22 cellular contexts compared by ENCODE assay signal in the genomic region with DNA sequence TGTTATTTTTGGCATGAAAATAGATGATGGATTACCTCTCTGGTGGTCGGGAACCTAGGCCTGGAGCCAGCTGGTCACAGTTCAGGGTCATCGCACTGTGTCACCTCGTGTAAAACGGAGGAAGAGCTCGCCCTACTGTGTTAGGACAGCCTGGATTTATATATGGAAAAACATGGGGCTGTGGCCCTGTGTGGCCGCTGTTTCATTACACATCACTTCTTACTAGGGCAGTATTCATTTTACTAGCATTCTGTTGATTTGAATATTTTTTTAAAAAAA.
"Had no signal": no experiment of that assay in that cellular context is flagged by ENCODE, and none has a peak within 500 bp of the region (broad histone marks: within the 10 kb centered on the region; RNA-seq: fewer than 3 reads in every experiment).

No MANE protein-coding gene starts in this region.

- H3K27me3 ChIP-seq: brain microvascular endothelial cell, ovary, testis, vagina had no signal

- H3K9me3 Mint-ChIP-seq: activated B cell treated with CpG ODN at 0.5 μM for 24 hours; activated naive CD4-positive, alpha-beta T cell treated with anti-CD3 and anti-CD28 coated beads, Interleukin-2, amount 10 ng/mL, durations not matched to agents 7 days and 5 days; activated T-cell treated with anti-CD3 and anti-CD28 coated beads, Interleukin-2, amount 50 U/mL, for 4 hours; effector memory CD8-positive, alpha-beta T cell; stimulated activated memory B cell treated with anti-CD40 and anti-IgM and Interleukin-4, amounts not matched to agents 10 μg/mL and 1 μg/mL and 100 μg/mL, for 72 hours had no signal

- H3K27me3 Mint-ChIP-seq: activated CD4-positive, alpha-beta T cell treated with anti-CD3 and anti-CD28 coated beads for 36 hours had no signal

- ATAC-seq: activated CD4-positive, alpha-beta T cell treated with anti-CD3 and anti-CD28 coated beads for 36 hours; activated T-cell treated with anti-CD3 and anti-CD28 coated beads, Interleukin-2, amount 50 U/mL, for 4 hours; effector memory CD8-positive, alpha-beta T cell; esophagus mucosa; stimulated activated memory B cell treated with anti-CD40 and anti-IgM and Interleukin-4, amounts not matched to agents 10 μg/mL and 1 μg/mL and 100 μg/mL, for 72 hours; T-helper 17 cell had no signal

- DNase-seq: activated B cell treated with CpG ODN at 0.5 μM for 24 hours; activated CD4-positive, alpha-beta T cell treated with anti-CD3 and anti-CD28 coated beads for 36 hours; activated CD4-positive, alpha-beta T cell treated with anti-CD3 and anti-CD28 coated beads, Interleukin-2, amount 50 U/mL, for 4 hours; activated CD8-positive, alpha-beta memory T cell treated with anti-CD3 and anti-CD28 coated beads, Interleukin-2, amount 50 U/mL, for 48 hours; activated naive CD4-positive, alpha-beta T cell treated with anti-CD3 and anti-CD28 coated beads, Interleukin-2, amount 10 ng/mL, durations not matched to agents 7 days and 5 days; activated T-cell treated with anti-CD3 and anti-CD28 coated beads, Interleukin-2, amount 50 U/mL, for 4 hours; brain microvascular endothelial cell; central memory CD4-positive, alpha-beta T cell; effector memory CD8-positive, alpha-beta T cell; foreskin melanocyte; mammary epithelial cell; stimulated activated CD4-positive, alpha-beta T cell treated with anti-CD3 and anti-CD28 coated beads, Interleukin-1b, Interleukin-23, amount 100 ng/mL, for 48 hours; SW 1271; testis; trophoblast cell had no signal

- H3K4me3 Mint-ChIP-seq: activated B cell treated with CpG ODN at 0.5 μM for 24 hours; activated CD4-positive, alpha-beta T cell treated with anti-CD3 and anti-CD28 coated beads for 36 hours; activated naive CD4-positive, alpha-beta T cell treated with anti-CD3 and anti-CD28 coated beads, Interleukin-2, amount 10 ng/mL, durations not matched to agents 7 days and 5 days; activated T-cell treated with anti-CD3 and anti-CD28 coated beads, Interleukin-2, amount 50 U/mL, for 4 hours; effector memory CD8-positive, alpha-beta T cell; stimulated activated memory B cell treated with anti-CD40 and anti-IgM and Interleukin-4, amounts not matched to agents 10 μg/mL and 1 μg/mL and 100 μg/mL, for 72 hours; T-helper 17 cell had no signal

- H3K27ac Mint-ChIP-seq: activated B cell treated with CpG ODN at 0.5 μM for 24 hours; activated CD4-positive, alpha-beta T cell treated with anti-CD3 and anti-CD28 coated beads for 36 hours; activated naive CD4-positive, alpha-beta T cell treated with anti-CD3 and anti-CD28 coated beads, Interleukin-2, amount 10 ng/mL, durations not matched to agents 7 days and 5 days; effector memory CD8-positive, alpha-beta T cell; stimulated activated memory B cell treated with anti-CD40 and anti-IgM and Interleukin-4, amounts not matched to agents 10 μg/mL and 1 μg/mL and 100 μg/mL, for 72 hours; T-helper 17 cell had no signal

- H3K36me3 ChIP-seq: brain microvascular endothelial cell, ovary, prostate gland, vagina had no signal

- H3K4me3 ChIP-seq: dorsolateral prefrontal cortex, ovary, prostate gland, testis, vagina had no signal

- H3K36me3 Mint-ChIP-seq: activated naive CD4-positive, alpha-beta T cell treated with anti-CD3 and anti-CD28 coated beads, Interleukin-2, amount 10 ng/mL, durations not matched to agents 7 days and 5 days; stimulated activated memory B cell treated with anti-CD40 and anti-IgM and Interleukin-4, amounts not matched to agents 10 μg/mL and 1 μg/mL and 100 μg/mL, for 72 hours had no signal

- H3K4me1 ChIP-seq: prostate gland, testis had no signal

- H3K27ac ChIP-seq: brain microvascular endothelial cell, dorsolateral prefrontal cortex, ovary, prostate gland, testis, vagina had no signal

- H3K9me3 ChIP-seq: ovary, prostate gland, testis, vagina had no signal
